9 cellular contexts compared by ENCODE assay signal in genomic region chr2:68110102-68110501, GRCh38. TPM values are rescaled to one million over a fixed set of nuclear protein-coding genes. Genes with fewer than 3 reads are reported as not detected.
DNase-seq lines count a peak whose midpoint lies in the region; ATAC-seq and TF ChIP-seq lines count a peak whose summit lies in the region.
"Had no signal": no experiment of that assay in that cellular context is flagged by ENCODE, and none has a peak within 500 bp of the region (broad histone marks: within the 10 kb centered on the region; RNA-seq: fewer than 3 reads in every experiment).

No MANE protein-coding gene starts in this region.

- in situ Hi-C loops in KBM-7 (cut with MboI; ENCODE audit: low pct_unique_long_range_greater_than_20kb, low sequenced_read_pairs): no loop called here

- peak; percentile 31; the same call in 1 of the 2 replicates for TF ChIP-seq RAD21 in HCT116 (IDR thresholded peaks at IDR 0.05; ENCODE audit: low read depth)

- RAD21 ChIA-PET in HCT116 (lab: Charles Lee; ENCODE audit: low non-redundant PET in 1 of 2, low total read pairs in 2 of 2, uncharacterized antibody in 2 of 2, unreplicated experiment in 2 of 2): no interaction called here

- no peaks in the 10 kb centered on the region for H3K9me2 ChIP-seq in HCT116 (ENCODE audit: insufficient read depth)

- H3K36me3 ChIP-seq in HCT116 (ENCODE audit: control insufficient read depth in 1 of 2, insufficient read depth in 2 of 2, low read length in 2 of 2) (no peaks in the 10 kb centered on the region), tibial nerve (peaks cover 0 to 4% (median 0%) of the 10 kb centered on the region in 3 donors)

- WGBS in tibial nerve, 2 donors: 64 to 65% methylated on average over 3 of the region's 3 CpGs

- peaks cover 9 to 12% of the 10 kb centered on the region in 2 donors for H3K36me3 Mint-ChIP-seq in activated naive CD4-positive, alpha-beta T cell treated with anti-CD3 and anti-CD28 coated beads, Interleukin-2, amount 50 U/mL, for 72 hours

- no peak overlapping the region for H3K9ac ChIP-seq in HCT116 (ENCODE audit: low read length)

- H3K4me3 ChIP-seq in HCT116 (replicated peaks in 1 of 2; ENCODE audit: low read depth in 1 of 2, low read length in 2 of 2) (no peak overlapping the region), epithelial cell of proximal tubule (ENCODE audit: low read depth, low read length) (no peak overlapping the region), tibial nerve (no peak overlapping the region)

- peaks cover 12% of the 10 kb centered on the region in 2 donors for H3K9me3 Mint-ChIP-seq in activated naive CD4-positive, alpha-beta T cell treated with anti-CD3 and anti-CD28 coated beads, Interleukin-2, amount 50 U/mL, for 72 hours

- CTCF ChIA-PET in HCT116 (lab: Charles Lee): interaction anchor here (1.0 to 1.4 kb wide), 2 partner anchors 12 to 15 kb away, joined by 7 to 9 read pairs; no protein-coding TSS in a partner anchor

- no peak for DNase-seq in HCT116 (ENCODE audit: low read depth, low spot score)
- peak; percentile 26 for DNase-seq in KBM-7
- DNase-seq in epithelial cell of proximal tubule (ENCODE audit: low read depth): no peak
- DNase-seq in activated naive CD4-positive, alpha-beta T cell treated with anti-CD3 and anti-CD28 coated beads, Interleukin-2, amount 50 U/mL, for 72 hours (ENCODE audit: low spot score in 2 of 2): no peak
- DNase-seq in tibial nerve (ENCODE audit: low spot score in 2 of 2): no peak
- DNase-seq in amniotic stem cell (lab: John Stamatoyannopoulos, UW): no peak
- no peak for DNase-seq in AG08395 (ENCODE audit: low spot score)
- DNase-seq: central memory CD4-positive, alpha-beta T cell had no signal

- peak overlapping the region; percentile 22 for H2AFZ ChIP-seq in HCT116 (ENCODE audit: low read depth, low read length, poor library complexity, severe bottlenecking)

- H3K27me3 ChIP-seq in HCT116 (ENCODE audit: insufficient read depth, low read length) (no peaks in the 10 kb centered on the region), tibial nerve (no peaks in the 10 kb centered on the region)

- H3K27ac Mint-ChIP-seq in activated naive CD4-positive, alpha-beta T cell treated with anti-CD3 and anti-CD28 coated beads, Interleukin-2, amount 50 U/mL, for 72 hours: no peak overlapping the region

- intact Hi-C loops in HCT116 (cut with micrococcal nuclease): no loop called here

- H3K9me3 ChIP-seq in HCT116 (ENCODE audit: control insufficient read depth in 1 of 2, insufficient read depth in 1 of 2, low read depth in 1 of 2, low read length in 2 of 2) (peaks cover 0 to 4% of the 10 kb centered on the region in 2 experiments; a peak in 1 of 4 replicates), tibial nerve (peaks cover 0 to 7% (median 0%) of the 10 kb centered on the region in 4 donors)

- BruUV-seq in HCT116 (replicated peaks; lab: Mats Ljungman, UMichigan): no TSS peak

- H3K4me2 ChIP-seq in HCT116 (ENCODE audit: low read length): no peak overlapping the region

- H4K20me1 ChIP-seq in HCT116 (ENCODE audit: insufficient read depth): no peaks in the 10 kb centered on the region

- H3K4me1 ChIP-seq in HCT116 (ENCODE audit: control insufficient read depth in 1 of 2, insufficient read depth in 2 of 2, low read length in 2 of 2) (no peaks in the 10 kb centered on the region), tibial nerve (no peaks in the 10 kb centered on the region)

- POLR2A ChIA-PET in HCT116 (lab: Charles Lee): no interaction called here

- ATAC-seq in GM18520 (IDR thresholded peaks at IDR 0.05; ENCODE audit: unreplicated experiment): peak; percentile 78
- ATAC-seq in HCT116: peak; percentile 79
- no peak for ATAC-seq in activated naive CD4-positive, alpha-beta T cell treated with anti-CD3 and anti-CD28 coated beads, Interleukin-2, amount 50 U/mL, for 72 hours

- H3K79me2 ChIP-seq in HCT116 (ENCODE audit: insufficient read depth, low read length): no peaks in the 10 kb centered on the region

- TF ChIP-seq EP300 in tibial nerve (IDR thresholded peaks at IDR 0.05): no peak

- no peak overlapping the region for H3K27ac ChIP-seq in HCT116 (ENCODE audit: low read depth, low read length)
- no peak overlapping the region for H3K27ac ChIP-seq in tibial nerve

- TF ChIP-seq POLR2A in HCT116 (IDR thresholded peaks at IDR 0.05; ENCODE audit: borderline replicate concordance, extremely low read depth, insufficient read depth, insufficient read length) (no peak), tibial nerve (IDR thresholded peaks at IDR 0.05) (no peak)

- TF ChIP-seq CTCF in HCT116 (IDR thresholded peaks at IDR 0.05 in 2 of 3, conservative IDR thresholded peaks at IDR 0.05 in 1 of 3; ENCODE audit: borderline replicate concordance in 1 of 3, insufficient read depth in 1 of 3, low read depth in 2 of 3, low read length in 2 of 3) (peak in 2 of 3 experiments; percentile 17 to 28; a peak in 1 of 6 replicates), epithelial cell of proximal tubule (conservative IDR thresholded peaks at IDR 0.05; ENCODE audit: low read depth, low read length) (peak; percentile 20), tibial nerve (IDR thresholded peaks at IDR 0.05) (no peak)

TF ChIP-seq in HCT116, 20 proteins besides CTCF, POLR2A, EP300 and RAD21 (continues in another document):
- no peak for TF ChIP-seq CBX3 (IDR thresholded peaks at IDR 0.05; ENCODE audit: low read depth)
- no peak for TF ChIP-seq ATF3 (IDR thresholded peaks at IDR 0.05)
- no peak for TF ChIP-seq REST (IDR thresholded peaks at IDR 0.05; ENCODE audit: low read depth)
- no peak for TF ChIP-seq TCF7L2 (IDR thresholded peaks at IDR 0.05; ENCODE audit: borderline replicate concordance, extremely low read depth, insufficient read depth, insufficient read length)
- TF ChIP-seq CEBPB (IDR thresholded peaks at IDR 0.05; ENCODE audit: low read depth): no peak
- no peak for TF ChIP-seq SP1 (IDR thresholded peaks at IDR 0.05; ENCODE audit: low read depth)
- no peak for TF ChIP-seq EGR1 (IDR thresholded peaks at IDR 0.05; ENCODE audit: low read depth)
- no peak for TF ChIP-seq EZH2 (IDR thresholded peaks at IDR 0.05)
- TF ChIP-seq ZNF274 (IDR thresholded peaks at IDR 0.05; ENCODE audit: low read depth, low read length): no peak
- TF ChIP-seq ZBTB33 (IDR thresholded peaks at IDR 0.05; ENCODE audit: extremely low read depth, insufficient replicate concordance, low read length): no peak
- no peak for TF ChIP-seq MAX (IDR thresholded peaks at IDR 0.05)
- TF ChIP-seq SIN3A (IDR thresholded peaks at IDR 0.05; ENCODE audit: low read depth): no peak

RNA-seq across cellular contexts. Expression of gene C1D, which starts 47.3 kb away (rescaled TPM):
- total RNA-seq in HCT116 (2021; ENCODE audit: unreplicated experiment) (21.1 TPM), epithelial cell of proximal tubule (29.8 and 34.5 TPM in 2 replicates), tibial nerve (10 to 100 TPM; 13.5 to 25.3 (median 22.6) TPM)
- polyA plus RNA-seq in HCT116 (2012): 7.8 and 10.4 TPM in 2 replicates
- total RNA-seq in activated naive CD4-positive, alpha-beta T cell treated with anti-CD3 and anti-CD28 coated beads, Interleukin-2, amount 50 U/mL, for 72 hours: 10 to 100 TPM; 17.4 to 27.9 TPM

RNA-seq across cellular contexts. Expression of gene PNO1, which starts 47.6 kb away (rescaled TPM):
- total RNA-seq in HCT116 (2021; ENCODE audit: unreplicated experiment) (23.3 TPM), epithelial cell of proximal tubule (17.5 and 43.0 TPM in 2 replicates), tibial nerve (10 to 100 TPM; 12.7 to 28.5 (median 15.4) TPM)
- polyA plus RNA-seq in HCT116 (2012): 11.9 and 15.0 TPM in 2 replicates
- 10 to 100 TPM; 15.7 to 17.9 TPM for total RNA-seq in activated naive CD4-positive, alpha-beta T cell treated with anti-CD3 and anti-CD28 coated beads, Interleukin-2, amount 50 U/mL, for 72 hours

Comparison
In these comparisons a context has a peak if more than half of its experiments do, and no peak if none do; other contexts are left out.
1. ATAC-seq: peak in GM18520 (single experiment) and HCT116 (single experiment); none in activated naive CD4-positive, alpha-beta T cell treated with anti-CD3 and anti-CD28 coated beads, Interleukin-2, amount 50 U/mL, for 72 hours (0 of 2).
2. CTCF ChIP-seq: peak in HCT116 (2 of 3) and epithelial cell of proximal tubule (single experiment); none in tibial nerve (0 of 5).